Comparison of ENCODE assay signal across 1 cellular context in genomic region chr5:179617930-179618329, GRCh38.
TF ChIP-seq lines count a peak whose summit lies in the region.

No MANE protein-coding gene starts in this region.

TF ChIP-seq in HepG2, 621 proteins besides CTCF, POLR2A, EP300 and RAD21:
- peak; percentile 36; the same call in 1 of the 2 replicates for TF ChIP-seq MBD4 (IDR thresholded peaks at IDR 0.05; ENCODE audit: borderline replicate concordance, low read length)
- peak; percentile 73 for TF ChIP-seq RBM22 (optimal IDR thresholded peaks at IDR 0.05; ENCODE audit: low read length)
- no peak for TF ChIP-seq KLF9 (CRISPR knock-in tag; IDR thresholded peaks at IDR 0.05; ENCODE audit: low read depth)
- no peak for TF ChIP-seq ZNF563 (CRISPR knock-in tag; IDR thresholded peaks at IDR 0.05)
- no peak for TF ChIP-seq U2AF1 (optimal IDR thresholded peaks at IDR 0.05; ENCODE audit: low read depth, low read length)
